ENCODE assay signal across 17 cellular contexts in genomic region chr12:44154128-44154527, GRCh38.
DNase-seq lines count a peak whose midpoint lies in the region; ATAC-seq and TF ChIP-seq lines count a peak whose summit lies in the region.
"Had no signal": no experiment of that assay in that cellular context is flagged by ENCODE, and none has a peak within 500 bp of the region (broad histone marks: within the 10 kb centered on the region; RNA-seq: fewer than 3 reads in every experiment).

No MANE protein-coding gene starts in this region.

- no peak overlapping the region for H3K27ac Mint-ChIP-seq in progenitor cell of endocrine pancreas
- H3K27ac Mint-ChIP-seq: activated naive CD4-positive, alpha-beta T cell treated with anti-CD3 and anti-CD28 coated beads for 36 hours; effector memory CD8-positive, alpha-beta T cell; T-helper 17 cell had no signal

- H2BK15ac ChIP-seq in IMR-90 (ENCODE audit: low read depth, low read length) (no peak overlapping the region), mesenchymal stem cell (ENCODE audit: low read depth, poor library complexity, severe bottlenecking) (no peak overlapping the region)

- H3K14ac ChIP-seq in IMR-90 (replicated peaks; ENCODE audit: low read depth, low read length) (no peak overlapping the region), mesenchymal stem cell (ENCODE audit: low read length in 2 of 2) (no peak overlapping the region)

- no peaks in the 10 kb centered on the region; the same call in 1 of the 2 replicates for H3K9me1 ChIP-seq in IMR-90 (ENCODE audit: insufficient read depth, low read length)

- H3K9ac ChIP-seq in IMR-90 (ENCODE audit: low read depth, low read length) = no peak overlapping the region
- H3K9ac ChIP-seq in endocrine pancreas (ENCODE audit: control insufficient read depth, insufficient read depth, low read length) = no peak overlapping the region
- peak overlapping the region; percentile 54 for H3K9ac ChIP-seq in mesenchymal stem cell (ENCODE audit: low read length)
- H3K9ac ChIP-seq in mammary epithelial cell (ENCODE audit: insufficient read depth, low read length) = no peak overlapping the region

- WGBS in IMR-90 (ENCODE audit: extremely low coverage in 2 of 2, insufficient read length in 1 of 2), 2 experiments = no CpG with 5 or more reads among the region's 5 CpGs
- 82% methylated on average over 4 of the region's 5 CpGs for WGBS in mesenchymal stem cell
- WGBS in mammary epithelial cell (ENCODE audit: low coverage, missing lambda C conversion rate) = 100% methylated on average over 5 of the region's 5 CpGs

- POLR2A ChIA-PET in AG04450 (lab: Yijun Ruan, JAX) = no interaction called here
- POLR2A ChIA-PET in IMR-90 (lab: Charles Lee; ENCODE audit: unreplicated experiment) = no interaction called here

- H2BK5ac ChIP-seq in IMR-90 (ENCODE audit: low read depth, low read length, poor library complexity, severe bottlenecking) = no peak overlapping the region
- H2BK5ac ChIP-seq in mesenchymal stem cell (ENCODE audit: low read depth, low read length, poor library complexity, severe bottlenecking) = no peak overlapping the region

- H3K79me1 ChIP-seq in IMR-90 (ENCODE audit: low read depth in 1 of 2, low read length in 2 of 2) = no peaks in the 10 kb centered on the region
- no peaks in the 10 kb centered on the region for H3K79me1 ChIP-seq in mesenchymal stem cell (replicated peaks; ENCODE audit: low read length, poor library complexity, severe bottlenecking)

- H3K23ac ChIP-seq in IMR-90 (ENCODE audit: low read depth, low read length) = no peak overlapping the region
- H3K23ac ChIP-seq in mesenchymal stem cell (ENCODE audit: low read length in 2 of 2) = no peak overlapping the region

- no peaks in the 10 kb centered on the region for H3K9me3 Mint-ChIP-seq in progenitor cell of endocrine pancreas (ENCODE audit: low read depth)
- H3K9me3 Mint-ChIP-seq: activated naive CD4-positive, alpha-beta T cell treated with anti-CD3 and anti-CD28 coated beads for 36 hours; effector memory CD8-positive, alpha-beta T cell had no signal

- BruUV-seq in IMR-90 (replicated peaks; lab: Mats Ljungman, UMichigan) (no TSS peak), mammary epithelial cell (replicated peaks; lab: Mats Ljungman, UMichigan) (no TSS peak)

- H2BK20ac ChIP-seq in IMR-90 (ENCODE audit: low read depth, low read length) = no peak overlapping the region

- H3K4me1 Mint-ChIP-seq in progenitor cell of endocrine pancreas (ENCODE audit: low read depth) = peaks cover 4% of the 10 kb centered on the region

- H4K91ac ChIP-seq in IMR-90 (ENCODE audit: insufficient read depth, low read depth, low read length) (no peak overlapping the region), mesenchymal stem cell (ENCODE audit: low read length) (no peak overlapping the region)

- H3K36me3 ChIP-seq in IMR-90 (ENCODE audit: control insufficient read depth, insufficient read depth, low read length) = no peaks in the 10 kb centered on the region
- H3K36me3 ChIP-seq in endocrine pancreas (ENCODE audit: control insufficient read depth, insufficient read depth, low read length) = no peaks in the 10 kb centered on the region
- no peaks in the 10 kb centered on the region for H3K36me3 ChIP-seq in mesenchymal stem cell (ENCODE audit: control insufficient read depth in 1 of 2, insufficient read depth in 2 of 2, low read depth in 1 of 2, low read length in 2 of 2)
- no peaks in the 10 kb centered on the region for H3K36me3 ChIP-seq in mammary epithelial cell (ENCODE audit: insufficient read depth, low read length)

- intact Hi-C loops in IMR-90 (cut with micrococcal nuclease) = no loop called here
- intact Hi-C loops in mammary epithelial cell (cut with micrococcal nuclease) = no loop called here

- no peak overlapping the region for H4K5ac ChIP-seq in IMR-90 (ENCODE audit: low read depth, low read length)

- H3K9me3 ChIP-seq in AG04450 (ENCODE audit: control insufficient read depth, insufficient read depth, low read length) (no peaks in the 10 kb centered on the region), IMR-90 (ENCODE audit: control insufficient read depth, insufficient read depth, low read length) (no peaks in the 10 kb centered on the region), endocrine pancreas (ENCODE audit: control insufficient read depth, low read length) (no peaks in the 10 kb centered on the region), mesenchymal stem cell (ENCODE audit: control insufficient read depth, low read length) (no peaks in the 10 kb centered on the region), mammary epithelial cell (replicated peaks; ENCODE audit: insufficient read depth, low read length) (no peaks in the 10 kb centered on the region)
- H3K9me3 ChIP-seq: A549, testis had no signal

- TF ChIP-seq POLR2A in IMR-90 (IDR thresholded peaks at IDR 0.05; ENCODE audit: low read depth, low read length) = no peak

- no peak overlapping the region for H2BK12ac ChIP-seq in mesenchymal stem cell (ENCODE audit: low read length in 2 of 2)

- ATAC-seq in IMR-90 (ENCODE audit: low read depth) (peak; percentile 71), HG03159 (IDR thresholded peaks at IDR 0.05; ENCODE audit: unreplicated experiment) (no peak), HG02870 (IDR thresholded peaks at IDR 0.05; ENCODE audit: unreplicated experiment) (no peak)
- ATAC-seq: A549; effector memory CD8-positive, alpha-beta T cell; T-helper 17 cell had no signal

- H3K27ac ChIP-seq in AG04450 (ENCODE audit: low read depth, low read length) (no peak overlapping the region), IMR-90 (ENCODE audit: insufficient read depth, low read length) (no peak overlapping the region), mesenchymal stem cell (ENCODE audit: low read length, poor library complexity, severe bottlenecking) (no peak overlapping the region), mammary epithelial cell (ENCODE audit: insufficient read depth, low read depth, low read length) (no peak overlapping the region)
- H3K27ac ChIP-seq: A549, RWPE1, testis had no signal

- no peaks in the 10 kb centered on the region for H3K27me3 ChIP-seq in AG04450 (ENCODE audit: control insufficient read depth, insufficient read depth, low read length)
- no peaks in the 10 kb centered on the region for H3K27me3 ChIP-seq in IMR-90 (ENCODE audit: control insufficient read depth, insufficient read depth, low read length)
- H3K27me3 ChIP-seq in endocrine pancreas (ENCODE audit: control insufficient read depth, insufficient read depth, low read length) = no peaks in the 10 kb centered on the region
- no peaks in the 10 kb centered on the region for H3K27me3 ChIP-seq in mesenchymal stem cell (ENCODE audit: control insufficient read depth in 1 of 2, insufficient read depth in 1 of 2, low read length in 2 of 2)
- H3K27me3 ChIP-seq in mammary epithelial cell (ENCODE audit: insufficient read depth, low read length) = no peaks in the 10 kb centered on the region
- H3K27me3 ChIP-seq: testis had no signal

- no peaks in the 10 kb centered on the region for H3K36me3 Mint-ChIP-seq in progenitor cell of endocrine pancreas (ENCODE audit: insufficient read depth)

- H2AK9ac ChIP-seq in IMR-90 (replicated peaks; ENCODE audit: low read depth, low read length, poor library complexity) = no peak overlapping the region

- no peak for TF ChIP-seq RAD21 in IMR-90 (IDR thresholded peaks at IDR 0.05; ENCODE audit: low read length)

- H3K4me1 ChIP-seq in IMR-90 (ENCODE audit: control insufficient read depth, insufficient read depth, low read length) = no peaks in the 10 kb centered on the region
- H3K4me1 ChIP-seq in endocrine pancreas (ENCODE audit: control insufficient read depth, insufficient read depth, low read length) = peaks cover 10% of the 10 kb centered on the region
- no peaks in the 10 kb centered on the region for H3K4me1 ChIP-seq in mesenchymal stem cell (ENCODE audit: control insufficient read depth, insufficient read depth, low read depth, low read length)
- H3K4me1 ChIP-seq in mammary epithelial cell (ENCODE audit: insufficient read depth, low read length) = no peaks in the 10 kb centered on the region
- H3K4me1 ChIP-seq: A549, testis had no signal

- DNase-seq in AG04450 (ENCODE audit: low read depth, low spot score) (peak; percentile 10), IMR-90 (peak; percentile 62), mesenchymal stem cell (no peak), mammary epithelial cell (no peak), progenitor cell of endocrine pancreas (ENCODE audit: low spot score, unreplicated experiment) (no peak)
- DNase-seq: activated CD4-positive, CD25-positive, alpha-beta regulatory T cell treated with anti-CD3 and anti-CD28 coated beads, Interleukin-2, amount 50 U/mL, for 72 hours; activated naive CD4-positive, alpha-beta T cell treated with anti-CD3 and anti-CD28 coated beads for 36 hours; effector memory CD8-positive, alpha-beta T cell; NCI-H2081; NCI-H774; T-helper 17 cell; testis had no signal

- no peaks in the 10 kb centered on the region for H4K20me1 ChIP-seq in IMR-90 (ENCODE audit: insufficient read depth, low read length)
- H4K20me1 ChIP-seq in mammary epithelial cell (ENCODE audit: insufficient read depth, low read length) = no peaks in the 10 kb centered on the region

- H4K8ac ChIP-seq in IMR-90 (ENCODE audit: low read depth in 2 of 2, low read length in 2 of 2) (no peak overlapping the region), mesenchymal stem cell (ENCODE audit: low read length) (no peak overlapping the region)

- H3K4me3 Mint-ChIP-seq in progenitor cell of endocrine pancreas (ENCODE audit: low read depth) = no peak overlapping the region
- H3K4me3 Mint-ChIP-seq: activated naive CD4-positive, alpha-beta T cell treated with anti-CD3 and anti-CD28 coated beads for 36 hours; effector memory CD8-positive, alpha-beta T cell; T-helper 17 cell had no signal

- H3K4me2 ChIP-seq in IMR-90 (ENCODE audit: low read depth, low read length) (peak overlapping the region; percentile 74), mesenchymal stem cell (ENCODE audit: low read length, poor library complexity, severe bottlenecking) (no peak overlapping the region), mammary epithelial cell (ENCODE audit: insufficient read depth, low read depth, low read length) (no peak overlapping the region)
- H3K4me2 ChIP-seq: A549 had no signal

- no peaks in the 10 kb centered on the region for H3K79me2 ChIP-seq in mammary epithelial cell (ENCODE audit: insufficient read depth, low read length)

- in situ Hi-C loops in IMR-90 (cut with MboI; ENCODE audit: low sequenced_read_pairs) = no loop called here
- in situ Hi-C loops in mammary epithelial cell (cut with MboI; ENCODE audit: low sequenced_read_pairs in 2 of 2) = no loop called here

- H3K18ac ChIP-seq in IMR-90 (ENCODE audit: low read depth, low read length) (no peak overlapping the region), mesenchymal stem cell (ENCODE audit: low read depth in 1 of 2, low read length in 2 of 2) (no peak overlapping the region)

- TF ChIP-seq CTCF in AG04450 (IDR thresholded peaks at IDR 0.05; ENCODE audit: low read depth, low read length) (no peak), IMR-90 (conservative IDR thresholded peaks at IDR 0.05; ENCODE audit: low read depth, low read length) (no peak), mammary epithelial cell (conservative IDR thresholded peaks at IDR 0.05 in 1 of 2, IDR thresholded peaks at IDR 0.05 in 1 of 2; ENCODE audit: extremely low read depth in 1 of 2, insufficient read depth in 1 of 2, low read depth in 1 of 2, low read length in 2 of 2) (no peak), progenitor cell of endocrine pancreas (IDR thresholded peaks at IDR 0.05; ENCODE audit: unreplicated experiment) (no peak)

- H2AK5ac ChIP-seq in IMR-90 (ENCODE audit: low read depth, low read length) (no peak overlapping the region), mesenchymal stem cell (ENCODE audit: low read length, severe bottlenecking) (no peak overlapping the region)

- CTCF ChIA-PET in AG04450 (lab: Charles Lee) (no interaction called here), IMR-90 (lab: Yijun Ruan, JAX) (no interaction called here), mammary epithelial cell (lab: Charles Lee; ENCODE audit: low non-redundant PET) (no interaction called here)

- H2AFZ ChIP-seq in IMR-90 (replicated peaks; ENCODE audit: low read length, poor library complexity) = no peak overlapping the region
- H2AFZ ChIP-seq in mesenchymal stem cell (ENCODE audit: low read depth, low read length) = no peak overlapping the region
- H2AFZ ChIP-seq in mammary epithelial cell (ENCODE audit: low read depth, low read length) = no peak overlapping the region

- H3K4ac ChIP-seq in IMR-90 (ENCODE audit: low read depth, low read length) (no peak overlapping the region), mesenchymal stem cell (ENCODE audit: low read depth in 1 of 2, low read length in 2 of 2) (no peak overlapping the region)

- dilution Hi-C loops in IMR-90 (cut with HindIII; ENCODE audit: low sequenced_read_pairs, unreplicated experiment) = no loop called here
- dilution Hi-C loops in mammary epithelial cell (cut with HindIII; ENCODE audit: low sequenced_read_pairs) = no loop called here

- H2BK120ac ChIP-seq in IMR-90 (ENCODE audit: low read depth, low read length) (no peak overlapping the region), mesenchymal stem cell (ENCODE audit: low read depth, low read length) (no peak overlapping the region)

- no peaks in the 10 kb centered on the region for H3K27me3 Mint-ChIP-seq in progenitor cell of endocrine pancreas
- H3K27me3 Mint-ChIP-seq: effector memory CD8-positive, alpha-beta T cell; T-helper 17 cell had no signal

- H3K4me3 ChIP-seq in AG04450 (ENCODE audit: low read depth, low read length) (peak overlapping the region; percentile 37), IMR-90 (ENCODE audit: insufficient read depth, low read depth, low read length) (peak overlapping the region; percentile 33; the same call in 1 of the 2 replicates), endocrine pancreas (ENCODE audit: control insufficient read depth, insufficient read depth, low read length) (peak overlapping the region; percentile 57), mesenchymal stem cell (ENCODE audit: insufficient read depth in 1 of 2, low read depth in 1 of 2, low read length in 2 of 2) (peak overlapping the region in 1 of 2 experiments; percentile 77), mammary epithelial cell (replicated peaks in 1 of 3; ENCODE audit: insufficient read depth in 1 of 3, low read depth in 2 of 3, low read length in 3 of 3) (no peak overlapping the region)
- H3K4me3 ChIP-seq: A549, testis had no signal

- no peak overlapping the region for H3K56ac ChIP-seq in IMR-90 (ENCODE audit: extremely low read depth, insufficient read depth, low read length)

Comparison
In these comparisons a context has a peak if more than half of its experiments do, and no peak if none do; other contexts are left out.
1. DNase-seq: peak in AG04450 (single experiment) and IMR-90 (single experiment); none in mesenchymal stem cell (single experiment), mammary epithelial cell (single experiment) and progenitor cell of endocrine pancreas (single experiment).
2. H3K4me3 ChIP-seq: peak in AG04450 (single experiment), IMR-90 (single experiment) and endocrine pancreas (single experiment); none in mammary epithelial cell (0 of 3).